6 cellular contexts compared by ENCODE assay signal in genomic region chr11:316031-316701, GRCh38. TPM values are rescaled to one million over a fixed set of nuclear protein-coding genes. Genes with fewer than 3 reads are reported as not detected.
DNase-seq lines count a peak whose midpoint lies in the region; ATAC-seq and TF ChIP-seq lines count a peak whose summit lies in the region.

No MANE protein-coding gene starts in this region.

- H2BK5ac ChIP-seq in trophoblast cell (ENCODE audit: low read depth, low read length, poor library complexity) = no peak overlapping the region

- no peak overlapping the region for H2BK120ac ChIP-seq in trophoblast cell (ENCODE audit: insufficient read depth, low read length, poor library complexity)

- peaks cover 14% of the 10 kb centered on the region for H3K79me1 ChIP-seq in trophoblast cell (ENCODE audit: low read length)

- H3K36me3 ChIP-seq in duodenal mucosa (ENCODE audit: control insufficient read depth in 1 of 2, insufficient read depth in 2 of 2, low read length in 2 of 2) (no peaks in the 10 kb centered on the region), trophoblast cell (ENCODE audit: control insufficient read depth in 1 of 2, insufficient read depth in 2 of 2, low read length in 2 of 2) (no peaks in the 10 kb centered on the region)

- H3K4me2 ChIP-seq in trophoblast cell (ENCODE audit: low read length) = no peak overlapping the region

- H3K4me3 ChIP-seq in duodenal mucosa (ENCODE audit: low read depth in 1 of 2, low read length in 2 of 2) = peak overlapping the region; percentile 71 to 74
- H3K4me3 ChIP-seq in trophoblast cell (ENCODE audit: low read depth, low read length) = no peak overlapping the region

- no peak overlapping the region for H3K14ac ChIP-seq in trophoblast cell (ENCODE audit: low read length)

- H2AFZ ChIP-seq in trophoblast cell (ENCODE audit: insufficient read depth, low read length, poor library complexity) = no peak overlapping the region

- H3K4me3 Mint-ChIP-seq in HFFc6 = peak overlapping the region; percentile 51; the same call in 1 of the 2 replicates
- no peak overlapping the region for H3K4me3 Mint-ChIP-seq in stimulated activated naive B cell treated with anti-CD40 and anti-IgM and Interleukin-4, amounts not matched to agents 10 μg/mL and 1 μg/mL and 100 μg/mL, for 72 hours

- H3K23ac ChIP-seq in trophoblast cell (ENCODE audit: low read length) = no peak overlapping the region

- H3K18ac ChIP-seq in trophoblast cell (ENCODE audit: low read length) = no peak overlapping the region

- no CpG with 5 or more reads among the region's 64 CpGs for WGBS in trophoblast cell (ENCODE audit: extremely low coverage, insufficient coverage, insufficient read length)

- H3K9ac ChIP-seq in duodenal mucosa (ENCODE audit: low read depth in 1 of 2, low read length in 2 of 2) = peak overlapping the region; percentile 51 to 73
- no peak overlapping the region for H3K9ac ChIP-seq in trophoblast cell (ENCODE audit: low read length)

- H3K27me3 ChIP-seq in duodenal mucosa (ENCODE audit: control insufficient read depth in 1 of 2, insufficient read depth in 2 of 2, low read length in 2 of 2) (peaks cover 0 to 4% of the 10 kb centered on the region in 2 donors), trophoblast cell (ENCODE audit: insufficient read depth, low read length) (peaks cover 4% of the 10 kb centered on the region)

- no peak overlapping the region for H3K4ac ChIP-seq in trophoblast cell (ENCODE audit: low read depth, low read length)

- H3K27ac Mint-ChIP-seq in HFFc6 = peak overlapping the region; percentile 38; the same call in 1 of the 2 replicates
- H3K27ac Mint-ChIP-seq in stimulated activated naive B cell treated with anti-CD40 and anti-IgM and Interleukin-4, amounts not matched to agents 10 μg/mL and 1 μg/mL and 100 μg/mL, for 72 hours = no peak overlapping the region

- H4K12ac ChIP-seq in trophoblast cell (ENCODE audit: low read depth, low read length) = no peak overlapping the region

- H3K27ac ChIP-seq in duodenal mucosa (ENCODE audit: low read depth, low read length) (peak overlapping the region; percentile 62), trophoblast cell (ENCODE audit: low read depth, low read length) (no peak overlapping the region)

- H3K9me3 ChIP-seq in duodenal mucosa (ENCODE audit: control insufficient read depth in 1 of 2, low read length in 2 of 2) (no peaks in the 10 kb centered on the region), trophoblast cell (ENCODE audit: insufficient read depth, low read depth, low read length) (peaks cover 1% of the 10 kb centered on the region)

- TF ChIP-seq CTCF in HFFc6 (IDR thresholded peaks at IDR 0.05) = no peak

- H4K8ac ChIP-seq in trophoblast cell (ENCODE audit: low read depth, low read length) = no peak overlapping the region

- no peak overlapping the region for H4K91ac ChIP-seq in trophoblast cell (ENCODE audit: low read depth, low read length)

- H3K4me1 ChIP-seq in duodenal mucosa (ENCODE audit: control insufficient read depth in 1 of 2, insufficient read depth in 2 of 2, low read length in 2 of 2) = peaks cover 33 to 61% of the 10 kb centered on the region in 2 donors
- H3K4me1 ChIP-seq in trophoblast cell (ENCODE audit: control insufficient read depth in 1 of 2, insufficient read depth in 2 of 2, low read length in 2 of 2) = peaks cover 19% of the 10 kb centered on the region in 2 experiments

- no peak for DNase-seq in HFFc6
- DNase-seq in trophoblast cell = no peak
- no peak for DNase-seq in stimulated activated naive B cell treated with anti-CD40 and anti-IgM and Interleukin-4, amounts not matched to agents 10 μg/mL and 1 μg/mL and 100 μg/mL, for 72 hours
- DNase-seq in NCI-H1694 (lab: John Stamatoyannopoulos, UW) = no peak

- H3K27me3 Mint-ChIP-seq in HFFc6 (ENCODE audit: insufficient read depth) = peaks cover 11% of the 10 kb centered on the region
- H3K27me3 Mint-ChIP-seq in stimulated activated naive B cell treated with anti-CD40 and anti-IgM and Interleukin-4, amounts not matched to agents 10 μg/mL and 1 μg/mL and 100 μg/mL, for 72 hours = peaks cover 6 to 16% of the 10 kb centered on the region in 2 donors

- peaks cover 50% of the 10 kb centered on the region for H3K4me1 Mint-ChIP-seq in HFFc6 (ENCODE audit: low read depth)
- H3K4me1 Mint-ChIP-seq in stimulated activated naive B cell treated with anti-CD40 and anti-IgM and Interleukin-4, amounts not matched to agents 10 μg/mL and 1 μg/mL and 100 μg/mL, for 72 hours = peaks cover 40 to 53% of the 10 kb centered on the region in 2 donors

- no peaks in the 10 kb centered on the region for H3K9me3 Mint-ChIP-seq in HFFc6
- no peaks in the 10 kb centered on the region for H3K9me3 Mint-ChIP-seq in stimulated activated naive B cell treated with anti-CD40 and anti-IgM and Interleukin-4, amounts not matched to agents 10 μg/mL and 1 μg/mL and 100 μg/mL, for 72 hours

- no peak for ATAC-seq in GM18511 (IDR thresholded peaks at IDR 0.05; ENCODE audit: unreplicated experiment)
- no peak for ATAC-seq in stimulated activated naive B cell treated with anti-CD40 and anti-IgM and Interleukin-4, amounts not matched to agents 10 μg/mL and 1 μg/mL and 100 μg/mL, for 72 hours (replicated peaks)

- peak overlapping the region; percentile 34 for H2BK12ac ChIP-seq in trophoblast cell (ENCODE audit: low read length)

- H3K79me2 ChIP-seq in trophoblast cell (ENCODE audit: control insufficient read depth, insufficient read depth, low read length, poor library complexity) = peaks cover 4% of the 10 kb centered on the region

- no peak overlapping the region for H2AK5ac ChIP-seq in trophoblast cell (ENCODE audit: low read length)

- peaks cover 9% of the 10 kb centered on the region for H3K36me3 Mint-ChIP-seq in HFFc6 (ENCODE audit: low read depth)
- H3K36me3 Mint-ChIP-seq in stimulated activated naive B cell treated with anti-CD40 and anti-IgM and Interleukin-4, amounts not matched to agents 10 μg/mL and 1 μg/mL and 100 μg/mL, for 72 hours = no peaks in the 10 kb centered on the region

RNA-seq across cellular contexts. Expression of gene IFITM1, which starts 2.3 kb away (rescaled TPM):
- 10 to 100 TPM; 23.5 to 36.1 (median 30.0) TPM for total RNA-seq in HFFc6 (2021; fragmentation: NEBNext Ultra II Directional; extraction: Animal tissue kit (Norgen Biotek cat#: 25700))
- 84.5 and 88.4 TPM in 2 replicates for polyA plus RNA-seq in trophoblast cell (2013)

RNA-seq across cellular contexts. Expression of gene IFITM3, which starts 4.5 kb away (rescaled TPM):
- total RNA-seq in HFFc6 (2021; fragmentation: NEBNext Ultra II Directional; extraction: Animal tissue kit (Norgen Biotek cat#: 25700)) = 100 to 1,000 TPM; 399 to 531 (median 452) TPM
- polyA plus RNA-seq in trophoblast cell (2013) = 267 and 298 TPM in 2 replicates

RNA-seq across cellular contexts. Expression of gene IFITM2, which starts 8.6 kb away (rescaled TPM):
- 100 to 1,000 TPM; 257 to 325 (median 291) TPM for total RNA-seq in HFFc6 (2021; fragmentation: NEBNext Ultra II Directional; extraction: Animal tissue kit (Norgen Biotek cat#: 25700))
- 165 and 166 TPM in 2 replicates for polyA plus RNA-seq in trophoblast cell (2013)

RNA-seq across cellular contexts. Expression of gene IFITM5, which starts 16.8 kb away (rescaled TPM):
- total RNA-seq in HFFc6 (2021; fragmentation: NEBNext Ultra II Directional; extraction: Animal tissue kit (Norgen Biotek cat#: 25700)) = not detected
- not detected in 2 replicates for polyA plus RNA-seq in trophoblast cell (2013)

RNA-seq across cellular contexts. Expression of gene PGGHG, which starts 27.2 kb away (rescaled TPM):
- total RNA-seq in HFFc6 (2021; fragmentation: NEBNext Ultra II Directional; extraction: Animal tissue kit (Norgen Biotek cat#: 25700)) = 10 to 100 TPM in 4 of 6 experiments, 1 to 10 TPM in 2; 9.7 to 12.2 (median 11.4) TPM
- polyA plus RNA-seq in trophoblast cell (2013) = 35.5 and 36.9 TPM in 2 replicates
